In genomic region chr3:7421065-7421464, GRCh38 we compare ENCODE assay signal across 2 cellular contexts.
TF ChIP-seq lines count a peak whose summit lies in the region.

No MANE protein-coding gene starts in this region.

TF ChIP-seq in HCT116, 20 proteins besides CTCF, POLR2A, EP300 and RAD21:
- TF ChIP-seq ZNF274 (IDR thresholded peaks at IDR 0.05; ENCODE audit: low read depth, low read length) (no peak), CEBPB (IDR thresholded peaks at IDR 0.05; ENCODE audit: low read depth) (peak; percentile 39; the same call in 1 of the 2 replicates)

TF ChIP-seq in H1, 55 proteins besides CTCF, POLR2A, EP300 and RAD21:
- TF ChIP-seq SP2 (IDR thresholded peaks at IDR 0.05; ENCODE audit: low read length): no peak
- TF ChIP-seq CEBPB (IDR thresholded peaks at IDR 0.05; ENCODE audit: low read depth, low read length): peak; percentile 53; the same call in 1 of the 2 replicates
